29 cellular contexts compared by ENCODE assay signal in the genomic region with DNA sequence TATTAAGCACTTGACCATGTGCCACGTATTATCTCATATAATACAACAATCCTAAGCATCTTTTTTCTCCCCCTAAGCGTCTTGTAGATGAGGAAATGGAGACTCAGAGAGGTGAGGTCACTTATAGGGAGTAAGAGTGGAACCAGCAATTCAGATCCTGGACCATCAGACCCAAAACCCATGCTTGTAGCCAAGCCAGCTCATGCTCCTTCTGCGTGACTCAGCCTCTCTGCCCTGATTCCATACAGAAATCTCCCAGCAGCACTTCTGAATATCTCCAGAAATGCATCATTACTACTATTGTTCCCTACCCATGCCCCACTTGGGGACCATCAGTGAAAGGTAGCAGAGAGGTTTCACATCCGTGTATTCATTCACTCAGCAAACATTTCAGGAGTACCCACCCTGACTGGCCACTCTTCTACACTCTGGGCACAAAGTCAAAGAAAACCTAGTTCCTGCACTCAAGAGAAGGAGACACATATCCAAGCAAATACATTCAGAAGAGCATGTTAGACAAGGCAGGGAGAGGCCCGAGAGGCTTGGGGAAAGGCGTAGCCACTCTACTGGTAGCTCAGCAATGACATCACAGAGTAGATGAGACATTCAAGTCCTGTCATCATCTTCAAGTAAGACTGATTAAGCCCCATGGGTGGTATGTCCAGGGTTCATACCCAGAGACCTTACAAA.
DNase-seq lines count a peak whose midpoint lies in the region; ATAC-seq, FAIRE-seq and TF ChIP-seq lines count a peak whose summit lies in the region.
"Had no signal": no experiment of that assay in that cellular context is flagged by ENCODE, and none has a peak within 500 bp of the region (broad histone marks: within the 10 kb centered on the region; RNA-seq: fewer than 3 reads in every experiment).

No MANE protein-coding gene starts in this region.

- 79 to 94% methylated on average over 3 to 6 of the region's 6 CpGs for WGBS in gastroesophageal sphincter (ENCODE audit: low coverage in 1 of 2), 2 donors

- H3K4me1 ChIP-seq in astrocyte (ENCODE audit: insufficient read depth, low read length): peaks cover 9% of the 10 kb centered on the region
- peaks cover 0 to 16% (median 0%) of the 10 kb centered on the region in 3 donors for H3K4me1 ChIP-seq in gastroesophageal sphincter
- H3K4me1 ChIP-seq in stomach smooth muscle (ENCODE audit: control insufficient read depth, insufficient read depth, low read length): peaks cover 18% of the 10 kb centered on the region

- H3K9me3 ChIP-seq in astrocyte (ENCODE audit: insufficient read depth, low read depth, low read length) (no peaks in the 10 kb centered on the region), gastroesophageal sphincter (peaks cover 0 to 6% (median 0%) of the 10 kb centered on the region in 3 donors), stomach smooth muscle (ENCODE audit: control insufficient read depth in 2 of 2, low read length in 2 of 2) (no peaks in the 10 kb centered on the region)
- H3K9me3 ChIP-seq: neutrophil had no signal

- POLR2A ChIA-PET in activated CD8-positive, alpha-beta T cell treated with anti-CD3 and anti-CD28 coated beads for 36 hours (lab: Charles Lee): no interaction called here

- no peaks in the 10 kb centered on the region for H3K79me2 ChIP-seq in astrocyte (ENCODE audit: insufficient read depth, low read length)

- intact Hi-C loops in activated CD8-positive, alpha-beta T cell treated with anti-CD3 and anti-CD28 coated beads for 36 hours (cut with micrococcal nuclease): no loop called here

- H3K4me2 ChIP-seq in astrocyte (ENCODE audit: low read length): no peak overlapping the region
- H3K4me2 ChIP-seq: KMS-11, PC-9 had no signal

- H2AFZ ChIP-seq in astrocyte (ENCODE audit: low read depth, low read length): no peak overlapping the region
- H2AFZ ChIP-seq: PC-9 had no signal

- DNase-seq in HT1080 (ENCODE audit: low read depth) (peak; percentile 58), astrocyte (ENCODE audit: low read depth) (peak; percentile 72), NCI-H510A treated with DMSO at 0.1 percent for 48 hours (lab: John Stamatoyannopoulos, UW) (no peak)
- DNase-seq in activated CD4-positive, alpha-beta T cell treated with anti-CD3 and anti-CD28 coated beads for 1 hour: no peak
- no peak for DNase-seq in activated CD8-positive, alpha-beta T cell treated with anti-CD3 and anti-CD28 coated beads for 36 hours
- DNase-seq: activated CD4-positive, alpha-beta T cell treated with anti-CD3 and anti-CD28 coated beads, Interleukin-2, amount 50 U/mL, for 48 hours; activated effector memory CD4-positive, alpha-beta T cell treated with anti-CD3 and anti-CD28 coated beads, Interleukin-2, amount 50 U/mL, for 16 hours; activated naive CD8-positive, alpha-beta T cell treated with anti-CD3 and anti-CD28 coated beads, Interleukin-2, amount 50 U/mL, for 24 hours; activated T-cell treated with anti-CD3 and anti-CD28 coated beads for 4 hours; AML-193; caudate nucleus; CD8-positive, alpha-beta T cell; DMS153; dorsolateral prefrontal cortex; NCI-H82; PC-9; psoas muscle; small intestine; stimulated activated CD4-positive, alpha-beta T cell treated with anti-CD3 and anti-CD28 coated beads, Interleukin-2, amount 100 ng/mL, for 24 hours had no signal

- no peak for TF ChIP-seq EP300 in gastroesophageal sphincter (IDR thresholded peaks at IDR 0.05)

- no peak for FAIRE-seq in astrocyte (lab: Jason Lieb, UNC)
- FAIRE-seq: endothelial cell of umbilical vein, frontal cortex, keratinocyte, small intestine had no signal

- H3K36me3 Mint-ChIP-seq in astrocyte (ENCODE audit: low read depth, unreplicated experiment): peaks cover 2% of the 10 kb centered on the region
- no peaks in the 10 kb centered on the region for H3K36me3 Mint-ChIP-seq in activated CD8-positive, alpha-beta T cell treated with anti-CD3 and anti-CD28 coated beads for 36 hours (ENCODE audit: low read depth)
- H3K36me3 Mint-ChIP-seq: CD8-positive, alpha-beta T cell; stimulated activated memory B cell treated with anti-CD40 and anti-IgM and Interleukin-4, amounts not matched to agents 10 μg/mL and 1 μg/mL and 100 μg/mL, for 72 hours had no signal

- TF ChIP-seq POLR2A in gastroesophageal sphincter (IDR thresholded peaks at IDR 0.05): no peak

- peaks cover 2% of the 10 kb centered on the region for H3K4me1 Mint-ChIP-seq in astrocyte (ENCODE audit: low read depth, unreplicated experiment)
- H3K4me1 Mint-ChIP-seq in activated CD8-positive, alpha-beta T cell treated with anti-CD3 and anti-CD28 coated beads for 36 hours (ENCODE audit: low read depth): no peaks in the 10 kb centered on the region
- H3K4me1 Mint-ChIP-seq: activated naive CD8-positive, alpha-beta T cell treated with anti-CD3 and anti-CD28 coated beads, Interleukin-2, amount 50 U/mL, for 24 hours; memory B cell; stimulated activated memory B cell treated with anti-CD40 and anti-IgM and Interleukin-4, amounts not matched to agents 10 μg/mL and 1 μg/mL and 100 μg/mL, for 72 hours had no signal

- H3K36me3 ChIP-seq in astrocyte (ENCODE audit: insufficient read depth, low read length): no peaks in the 10 kb centered on the region
- no peaks in the 10 kb centered on the region for H3K36me3 ChIP-seq in gastroesophageal sphincter
- no peaks in the 10 kb centered on the region for H3K36me3 ChIP-seq in stomach smooth muscle (ENCODE audit: control insufficient read depth in 2 of 2, insufficient read depth in 2 of 2, low read length in 2 of 2)
- H3K36me3 ChIP-seq: neutrophil had no signal

- ATAC-seq in gastroesophageal sphincter: peak; percentile 7
- ATAC-seq in activated CD8-positive, alpha-beta T cell treated with anti-CD3 and anti-CD28 coated beads for 36 hours: no peak
- ATAC-seq: activated naive CD8-positive, alpha-beta T cell treated with anti-CD3 and anti-CD28 coated beads, Interleukin-2, amount 50 U/mL, for 24 hours; CD8-positive, alpha-beta T cell; stimulated activated memory B cell treated with anti-CD40 and anti-IgM and Interleukin-4, amounts not matched to agents 10 μg/mL and 1 μg/mL and 100 μg/mL, for 72 hours had no signal

- H3K9ac ChIP-seq in astrocyte (ENCODE audit: low read length) (no peak overlapping the region), stomach smooth muscle (ENCODE audit: low read length in 2 of 2) (no peak overlapping the region)
- H3K9ac ChIP-seq: KMS-11 had no signal

- no peak overlapping the region for H3K27ac Mint-ChIP-seq in astrocyte (ENCODE audit: unreplicated experiment)
- H3K27ac Mint-ChIP-seq in activated CD8-positive, alpha-beta T cell treated with anti-CD3 and anti-CD28 coated beads for 36 hours: no peak overlapping the region
- H3K27ac Mint-ChIP-seq: activated naive CD8-positive, alpha-beta T cell treated with anti-CD3 and anti-CD28 coated beads, Interleukin-2, amount 50 U/mL, for 24 hours; CD8-positive, alpha-beta T cell; memory B cell; stimulated activated memory B cell treated with anti-CD40 and anti-IgM and Interleukin-4, amounts not matched to agents 10 μg/mL and 1 μg/mL and 100 μg/mL, for 72 hours; T-helper 1 cell treated with Interleukin-12 subunit alpha and Interleukin-12 subunit beta and Interleukin-4 antibody, amounts not matched to agents 30 μg/mL and 1 μg/mL, for 36 hours had no signal

- H3K27me3 ChIP-seq in astrocyte (ENCODE audit: insufficient read depth, low read length): no peaks in the 10 kb centered on the region
- H3K27me3 ChIP-seq in gastroesophageal sphincter: no peaks in the 10 kb centered on the region
- no peaks in the 10 kb centered on the region for H3K27me3 ChIP-seq in stomach smooth muscle (ENCODE audit: control insufficient read depth in 1 of 2, insufficient read depth in 2 of 2, low read length in 2 of 2)
- H3K27me3 ChIP-seq: neutrophil had no signal

- no peaks in the 10 kb centered on the region for H4K20me1 ChIP-seq in astrocyte (ENCODE audit: insufficient read depth, low read length)

- CTCF ChIA-PET in activated CD8-positive, alpha-beta T cell treated with anti-CD3 and anti-CD28 coated beads for 36 hours (lab: Charles Lee): interaction anchor here (1.0 kb wide), 1 partner anchor 151 kb away, joined by 3 read pairs; no protein-coding TSS in a partner anchor

- H3K27me3 Mint-ChIP-seq in astrocyte (ENCODE audit: low read depth, unreplicated experiment): peaks cover 12% of the 10 kb centered on the region
- H3K27me3 Mint-ChIP-seq in activated CD8-positive, alpha-beta T cell treated with anti-CD3 and anti-CD28 coated beads for 36 hours: no peaks in the 10 kb centered on the region

- H3K9me3 Mint-ChIP-seq in astrocyte (ENCODE audit: unreplicated experiment): peaks cover 5% of the 10 kb centered on the region
- no peaks in the 10 kb centered on the region for H3K9me3 Mint-ChIP-seq in activated CD8-positive, alpha-beta T cell treated with anti-CD3 and anti-CD28 coated beads for 36 hours
- H3K9me3 Mint-ChIP-seq: CD8-positive, alpha-beta T cell; T-helper 1 cell treated with Interleukin-12 subunit alpha and Interleukin-12 subunit beta and Interleukin-4 antibody, amounts not matched to agents 30 μg/mL and 1 μg/mL, for 36 hours had no signal

- H3K4me3 ChIP-seq in astrocyte (ENCODE audit: insufficient read depth, low read depth, low read length) (no peak overlapping the region), gastroesophageal sphincter (no peak overlapping the region), stomach smooth muscle (ENCODE audit: low read length in 2 of 2) (no peak overlapping the region)
- H3K4me3 ChIP-seq: dorsolateral prefrontal cortex, PC-9, psoas muscle had no signal

- H3K27ac ChIP-seq in astrocyte (ENCODE audit: low read depth, low read length) (no peak overlapping the region), gastroesophageal sphincter (no peak overlapping the region), stomach smooth muscle (ENCODE audit: low read length) (peak overlapping the region; percentile 11)
- H3K27ac ChIP-seq: dorsolateral prefrontal cortex, KMS-11, neutrophil, PC-9, psoas muscle had no signal

- TF ChIP-seq CTCF in astrocyte (IDR thresholded peaks at IDR 0.05; ENCODE audit: insufficient read depth, low read depth, low read length) (no peak), gastroesophageal sphincter (IDR thresholded peaks at IDR 0.05) (no peak)
- no peak for TF ChIP-seq CTCF in activated CD8-positive, alpha-beta T cell treated with anti-CD3 and anti-CD28 coated beads for 36 hours (IDR thresholded peaks at IDR 0.05)

- H3K4me3 Mint-ChIP-seq in astrocyte (ENCODE audit: unreplicated experiment): no peak overlapping the region
- H3K4me3 Mint-ChIP-seq in activated CD8-positive, alpha-beta T cell treated with anti-CD3 and anti-CD28 coated beads for 36 hours: no peak overlapping the region
- H3K4me3 Mint-ChIP-seq: activated naive CD8-positive, alpha-beta T cell treated with anti-CD3 and anti-CD28 coated beads, Interleukin-2, amount 50 U/mL, for 24 hours; CD8-positive, alpha-beta T cell; memory B cell; stimulated activated memory B cell treated with anti-CD40 and anti-IgM and Interleukin-4, amounts not matched to agents 10 μg/mL and 1 μg/mL and 100 μg/mL, for 72 hours; T-helper 1 cell treated with Interleukin-12 subunit alpha and Interleukin-12 subunit beta and Interleukin-4 antibody, amounts not matched to agents 30 μg/mL and 1 μg/mL, for 36 hours had no signal

Comparison
In these comparisons a context has a peak if more than half of its experiments do, and no peak if none do; other contexts are left out.
1. DNase-seq: peak in HT1080 (single experiment) and astrocyte (single experiment); none in activated CD4-positive, alpha-beta T cell treated with anti-CD3 and anti-CD28 coated beads for 1 hour (single experiment), activated CD8-positive, alpha-beta T cell treated with anti-CD3 and anti-CD28 coated beads for 36 hours (single experiment) and NCI-H510A treated with DMSO at 0.1 percent for 48 hours (single experiment).